In the genomic region with DNA sequence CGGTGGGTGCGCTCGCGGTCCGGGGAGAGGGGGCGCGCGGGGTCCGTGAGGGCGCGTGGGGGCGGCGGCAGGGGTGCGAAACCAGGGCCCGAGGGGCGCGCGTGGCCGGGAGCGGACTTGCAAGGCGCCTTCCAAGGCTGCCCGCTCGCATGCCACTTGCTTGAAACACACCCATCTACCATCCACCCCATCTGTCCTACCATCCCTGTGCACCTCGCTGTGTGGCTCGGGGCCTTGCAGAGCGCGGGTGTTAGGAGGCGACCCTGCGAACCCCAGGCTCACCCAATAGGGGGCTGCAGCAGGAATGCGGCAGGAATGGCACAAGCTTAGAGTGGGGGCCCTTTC, we compare ENCODE assay signal across 19 cellular contexts. TPM values are rescaled to one million over a fixed set of nuclear protein-coding genes. Genes with fewer than 3 reads are reported as not detected.
DNase-seq lines count a peak whose midpoint lies in the region; ATAC-seq, FAIRE-seq and TF ChIP-seq lines count a peak whose summit lies in the region.
"Had no signal": no experiment of that assay in that cellular context is flagged by ENCODE, and none has a peak within 500 bp of the region (broad histone marks: within the 10 kb centered on the region; RNA-seq: fewer than 3 reads in every experiment).

No MANE protein-coding gene starts in this region.

- H3K9me2 ChIP-seq in GM23248 (ENCODE audit: insufficient read depth), result no peaks in the 10 kb centered on the region

- no peak overlapping the region for H3K27ac ChIP-seq in GM23248
- H3K27ac ChIP-seq in iPS-20b (ENCODE audit: low read length), result no peak overlapping the region
- no peak overlapping the region for H3K27ac ChIP-seq in psoas muscle
- H3K27ac ChIP-seq: HL-60, thyroid gland had no signal

- peaks cover 51 to 69% of the 10 kb centered on the region in 2 donors for H3K27me3 Mint-ChIP-seq in stimulated activated naive B cell treated with anti-CD40 and anti-IgM and Interleukin-4, amounts not matched to agents 10 μg/mL and 1 μg/mL and 100 μg/mL, for 72 hours

- intact Hi-C loops in psoas muscle (cut with DNase I) (loop anchor here (5.0 kb wide), 2 partner anchors 153 to 263 kb away; no protein-coding TSS in a partner anchor), posterior cingulate gyrus (cut with DNase I) (loop anchor here (10.0 kb wide), 1 partner anchor 80 kb away; a partner anchor contains a TSS)

- H3K36me3 ChIP-seq in GM23248 (ENCODE audit: low read depth), result no peaks in the 10 kb centered on the region
- no peaks in the 10 kb centered on the region for H3K36me3 ChIP-seq in bronchial epithelial cell (ENCODE audit: control insufficient read depth, insufficient read depth, low read length)
- H3K36me3 ChIP-seq in iPS-20b (ENCODE audit: insufficient read depth, low read depth, low read length), result no peaks in the 10 kb centered on the region
- H3K36me3 ChIP-seq in psoas muscle (ENCODE audit: insufficient read depth in 1 of 2, low read depth in 1 of 2), result no peaks in the 10 kb centered on the region
- H3K36me3 ChIP-seq: BE2C, thyroid gland had no signal

- no peak for TF ChIP-seq CTCF in bronchial epithelial cell (IDR thresholded peaks at IDR 0.05; ENCODE audit: insufficient read depth, low read length, severe bottlenecking)
- TF ChIP-seq CTCF in psoas muscle (IDR thresholded peaks at IDR 0.05), result no peak

- H3K4me1 Mint-ChIP-seq in stimulated activated naive B cell treated with anti-CD40 and anti-IgM and Interleukin-4, amounts not matched to agents 10 μg/mL and 1 μg/mL and 100 μg/mL, for 72 hours, result peaks cover 9 to 16% of the 10 kb centered on the region in 2 donors

- peak overlapping the region; percentile 55 for H3K4me2 ChIP-seq in GM23248 (ENCODE audit: unreplicated experiment)

- no peaks in the 10 kb centered on the region for H3F3A ChIP-seq in GM23248 (ENCODE audit: insufficient read depth)

- DNase-seq in GM23248 (no peak), bronchial epithelial cell (ENCODE audit: low read depth) (no peak), psoas muscle (no peak), NCI-H128 (lab: John Stamatoyannopoulos, UW; ENCODE audit: unreplicated experiment) (no peak), posterior cingulate gyrus (no peak), DMS79 (lab: John Stamatoyannopoulos, UW) (no peak)
- no peak for DNase-seq in stimulated activated naive B cell treated with anti-CD40 and anti-IgM and Interleukin-4, amounts not matched to agents 10 μg/mL and 1 μg/mL and 100 μg/mL, for 72 hours
- DNase-seq: activated CD4-positive, alpha-beta T cell treated with anti-CD3 and anti-CD28 coated beads, Interleukin-2, amount 10 ng/mL, durations not matched to agents 7 days and 5 days; BE2C; effector CD8-positive, alpha-beta T cell; HFFc6; NCI-H2081 had no signal

- H3K4me3 ChIP-seq in GM23248 (peak overlapping the region; percentile 53), bronchial epithelial cell (ENCODE audit: low read depth, low read length) (peak overlapping the region; percentile 3), iPS-20b (ENCODE audit: low read length) (peak overlapping the region; percentile 57; the same call in 1 of the 2 replicates), psoas muscle (peak overlapping the region; percentile 54)

- peak overlapping the region; percentile 22; the same call in 1 of the 2 replicates for H2AFZ ChIP-seq in GM23248

- H3K27me3 ChIP-seq in GM23248 (replicated peaks; ENCODE audit: insufficient read depth) (peaks cover 31% of the 10 kb centered on the region), bronchial epithelial cell (ENCODE audit: control insufficient read depth, insufficient read depth, low read length) (peaks cover 6% of the 10 kb centered on the region), iPS-20b (ENCODE audit: insufficient read depth, low read length) (peaks cover 58% of the 10 kb centered on the region), psoas muscle (ENCODE audit: insufficient read depth in 3 of 3, low read length in 2 of 3) (peaks cover 0 to 7% (median 0%) of the 10 kb centered on the region in 3 donors)
- H3K27me3 ChIP-seq: BE2C, thyroid gland had no signal

- H3K4me3 Mint-ChIP-seq in stimulated activated naive B cell treated with anti-CD40 and anti-IgM and Interleukin-4, amounts not matched to agents 10 μg/mL and 1 μg/mL and 100 μg/mL, for 72 hours, result no peak overlapping the region
- H3K4me3 Mint-ChIP-seq: activated CD4-positive, alpha-beta T cell treated with anti-CD3 and anti-CD28 coated beads, Interleukin-2, amount 10 ng/mL, durations not matched to agents 7 days and 5 days; activated T-helper 1 cell treated with anti-CD3 and anti-CD28 coated beads, Interleukin-12 subunit alpha, Interleukin-12 subunit beta, Interleukin-2, Interleukin-4 antibody, amounts not matched to agents 30 ng/mL and 10 ng/mL and 1 ng/mL, durations not matched to agents 14 hours and 24 hours and 36 hours; HFFc6 had no signal

- peaks cover 7 to 14% of the 10 kb centered on the region in 2 donors for H3K9me3 Mint-ChIP-seq in stimulated activated naive B cell treated with anti-CD40 and anti-IgM and Interleukin-4, amounts not matched to agents 10 μg/mL and 1 μg/mL and 100 μg/mL, for 72 hours
- H3K9me3 Mint-ChIP-seq: activated CD4-positive, alpha-beta T cell treated with anti-CD3 and anti-CD28 coated beads, Interleukin-2, amount 10 ng/mL, durations not matched to agents 7 days and 5 days; activated T-helper 1 cell treated with anti-CD3 and anti-CD28 coated beads, Interleukin-12 subunit alpha, Interleukin-12 subunit beta, Interleukin-2, Interleukin-4 antibody, amounts not matched to agents 30 ng/mL and 10 ng/mL and 1 ng/mL, durations not matched to agents 14 hours and 24 hours and 36 hours; HFFc6 had no signal

- H3K9ac ChIP-seq in GM23248 (no peak overlapping the region), iPS-20b (ENCODE audit: low read depth, low read length) (peak overlapping the region; percentile 13; the same call in 1 of the 2 replicates)

- H3K9me3 ChIP-seq in GM23248 (ENCODE audit: low read depth), result no peaks in the 10 kb centered on the region
- no peaks in the 10 kb centered on the region for H3K9me3 ChIP-seq in iPS-20b (ENCODE audit: insufficient read depth, low read depth, low read length)
- H3K9me3 ChIP-seq in psoas muscle, result no peaks in the 10 kb centered on the region
- H3K9me3 ChIP-seq: BE2C, thyroid gland had no signal

- peaks cover 2 to 10% of the 10 kb centered on the region in 2 donors for H3K36me3 Mint-ChIP-seq in stimulated activated naive B cell treated with anti-CD40 and anti-IgM and Interleukin-4, amounts not matched to agents 10 μg/mL and 1 μg/mL and 100 μg/mL, for 72 hours

- WGBS in GM23248 (ENCODE audit: low coverage in 1 of 2, low lambda C conversion rate in 2 of 2, missing lambda C conversion rate in 2 of 2), 2 experiments, result 7 to 16% methylated on average over 12 to 26 of the region's 30 CpGs
- 18 to 32% (median 29%) methylated on average over 10 to 30 of the region's 30 CpGs for WGBS in psoas muscle, 3 donors

- no peaks in the 10 kb centered on the region for H3K79me2 ChIP-seq in GM23248 (ENCODE audit: insufficient read depth)

- H4K20me1 ChIP-seq in GM23248 (ENCODE audit: insufficient read depth), result no peaks in the 10 kb centered on the region

- ATAC-seq in psoas muscle, result peak in 2 of 4 donors; percentile 8 to 29
- ATAC-seq in stimulated activated naive B cell treated with anti-CD40 and anti-IgM and Interleukin-4, amounts not matched to agents 10 μg/mL and 1 μg/mL and 100 μg/mL, for 72 hours (replicated peaks), result no peak

- H3K4me1 ChIP-seq in GM23248 (ENCODE audit: insufficient read depth), result no peaks in the 10 kb centered on the region
- H3K4me1 ChIP-seq in iPS-20b (ENCODE audit: insufficient read depth, low read length), result peaks cover 6% of the 10 kb centered on the region; the same call in 1 of the 2 replicates
- no peaks in the 10 kb centered on the region for H3K4me1 ChIP-seq in psoas muscle
- H3K4me1 ChIP-seq: BE2C had no signal

- no peak for FAIRE-seq in bronchial epithelial cell (lab: Jason Lieb, UNC)
- FAIRE-seq: frontal cortex had no signal

- in situ Hi-C loops in GM23248 (cut with MboI), result loop anchor here (10.0 to 25.0 kb wide), 3 partner anchors 150 to 433 kb away; a partner anchor contains a TSS

- H3K27ac Mint-ChIP-seq in stimulated activated naive B cell treated with anti-CD40 and anti-IgM and Interleukin-4, amounts not matched to agents 10 μg/mL and 1 μg/mL and 100 μg/mL, for 72 hours, result no peak overlapping the region
- H3K27ac Mint-ChIP-seq: activated CD4-positive, alpha-beta T cell treated with anti-CD3 and anti-CD28 coated beads, Interleukin-2, amount 10 ng/mL, durations not matched to agents 7 days and 5 days; activated T-helper 1 cell treated with anti-CD3 and anti-CD28 coated beads, Interleukin-12 subunit alpha, Interleukin-12 subunit beta, Interleukin-2, Interleukin-4 antibody, amounts not matched to agents 30 ng/mL and 10 ng/mL and 1 ng/mL, durations not matched to agents 14 hours and 24 hours and 36 hours; HFFc6 had no signal

RNA-seq across cellular contexts. Expression of a gene that starts 0.2 kb away (rescaled TPM):
- not detected in 2 replicates for total RNA-seq in GM23248 (2014; rRNA removed; shearing (Covaris generic))
- polyA plus RNA-seq in GM23248 (2016; fragmentation: Nextera tagmentation; extraction: Ambion mirVana), result not detected in 2 replicates
- not detected in 2 replicates for total RNA-seq in bronchial epithelial cell
- not detected for total RNA-seq in psoas muscle
- not detected for polyA plus RNA-seq in psoas muscle
- total RNA-seq: activated CD4-positive, alpha-beta T cell treated with anti-CD3 and anti-CD28 coated beads, Interleukin-2, amount 10 ng/mL, durations not matched to agents 7 days and 5 days; activated T-helper 1 cell treated with anti-CD3 and anti-CD28 coated beads, Interleukin-12 subunit alpha, Interleukin-12 subunit beta, Interleukin-2, Interleukin-4 antibody, amounts not matched to agents 30 ng/mL and 10 ng/mL and 1 ng/mL, durations not matched to agents 14 hours and 24 hours and 36 hours; aorta; HFFc6; T-helper 2 cell treated with Interferon-gamma antibody and Interleukin-4, amounts not matched to agents 100 ng/mL and 5 ng/mL, for 36 hours; thyroid gland had no signal
- polyA plus RNA-seq: aorta had no signal

RNA-seq across cellular contexts. Expression of a gene that starts 37.7 kb away (rescaled TPM):
- 0.13 and 0.54 TPM in 2 replicates for total RNA-seq in GM23248 (2014; rRNA removed; shearing (Covaris generic))
- polyA plus RNA-seq in GM23248 (2016; fragmentation: Nextera tagmentation; extraction: Ambion mirVana), result 0.14 TPM in 1 of 2 replicates, not detected in the other
- total RNA-seq in bronchial epithelial cell, result 0.26 and 3.4 TPM in 2 replicates
- total RNA-seq in psoas muscle, result 10 to 100 TPM; 13.2 to 64.0 (median 33.0) TPM
- 10 to 100 TPM; 13.4 to 77.6 (median 44.0) TPM for polyA plus RNA-seq in psoas muscle
- total RNA-seq: activated CD4-positive, alpha-beta T cell treated with anti-CD3 and anti-CD28 coated beads, Interleukin-2, amount 10 ng/mL, durations not matched to agents 7 days and 5 days; T-helper 2 cell treated with Interferon-gamma antibody and Interleukin-4, amounts not matched to agents 100 ng/mL and 5 ng/mL, for 36 hours had no signal

Comparison
In these comparisons a context has a peak if more than half of its experiments do, and no peak if none do; other contexts are left out.
1. H3K4me3 ChIP-seq: peak in every context shown above with its lines; median percentile 57 in iPS-20b; 54 in psoas muscle; 53 in GM23248; 3 in bronchial epithelial cell.